Comparison of ENCODE assay signal across 9 cellular contexts in the genomic region with DNA sequence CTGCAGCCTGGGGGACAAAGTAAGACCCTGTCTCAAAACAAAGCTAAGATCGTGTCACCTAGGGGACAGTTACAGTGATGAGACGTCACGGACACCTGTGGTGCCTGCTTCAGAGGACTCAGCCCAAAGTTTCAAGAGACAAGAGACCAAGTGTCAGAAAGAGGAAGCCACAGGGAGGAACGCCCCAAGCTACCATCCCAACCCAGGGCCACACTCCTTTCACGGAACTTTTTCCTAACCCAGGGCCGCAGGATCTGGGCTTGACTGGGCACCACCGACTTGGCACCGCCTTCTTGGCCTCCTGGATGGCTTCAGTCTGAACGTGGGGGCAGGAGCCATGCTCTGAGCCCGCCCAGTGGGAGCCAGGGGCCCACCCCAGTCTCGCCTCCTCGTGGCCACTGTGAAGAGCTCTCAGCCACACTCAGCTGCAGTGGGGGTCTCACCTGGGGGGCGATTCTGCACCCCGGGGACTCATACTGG. TPM values are rescaled to one million over a fixed set of nuclear protein-coding genes. Genes with fewer than 3 reads are reported as not detected.
A peak's percentile ranks its signal among the peaks of the same experiment; 100 is the strongest.
DNase-seq lines count a peak whose midpoint lies in the region; ATAC-seq, FAIRE-seq and TF ChIP-seq lines count a peak whose summit lies in the region.
"Had no signal": no experiment of that assay in that cellular context is flagged by ENCODE, and none has a peak within 500 bp of the region (broad histone marks: within the 10 kb centered on the region; RNA-seq: fewer than 3 reads in every experiment).

No MANE protein-coding gene starts in this region.

- no peak overlapping the region for H3K27ac ChIP-seq in Panc1 (ENCODE audit: low read length)
- H3K27ac ChIP-seq: cardiac muscle cell had no signal

- no peak overlapping the region for H3K4me3 ChIP-seq in Panc1 (ENCODE audit: low read depth in 2 of 2, low read length in 2 of 2)
- H3K4me3 ChIP-seq: cardiac muscle cell had no signal

- CTCF ChIA-PET in Panc1 (lab: Charles Lee): interaction anchor here (0.6 kb wide), 1 partner anchor 233 kb away, joined by 3 read pairs; no protein-coding TSS in a partner anchor

- FAIRE-seq in H54 (lab: Jason Lieb, UNC): no peak

- POLR2A ChIA-PET in Panc1 (lab: Charles Lee): no interaction called here

- BruUV-seq in Panc1 (replicated peaks; lab: Mats Ljungman, UMichigan): no TSS peak

- ATAC-seq in Panc1 (peak; percentile 11; the same call in 1 of the 2 replicates), left ventricle myocardium superior (peak; percentile 3)

- H3K9me3 ChIP-seq in Panc1 (ENCODE audit: control insufficient read depth, insufficient read depth, low read depth, low read length): no peaks in the 10 kb centered on the region

- in situ Hi-C loops in Panc1 (cut with HindIII; ENCODE audit: low pct_unique_long_range_greater_than_20kb, low sequenced_read_pairs): no loop called here

- H3K36me3 ChIP-seq in Panc1 (ENCODE audit: control insufficient read depth, insufficient read depth, low read length): no peaks in the 10 kb centered on the region
- H3K36me3 ChIP-seq: cardiac muscle cell had no signal

- DNase-seq in stimulated activated CD4-positive, alpha-beta T cell treated with anti-CD3 and anti-CD28 coated beads, Interleukin-15, amount 100 ng/mL, for 24 hours: peak; percentile 35
- DNase-seq in stimulated activated CD4-positive, alpha-beta T cell treated with anti-CD3 and anti-CD28 coated beads, Interleukin-4, amount 100 ng/mL, for 1 hour: no peak
- no peak for DNase-seq in Panc1 (ENCODE audit: low read depth, low spot score)
- no peak for DNase-seq in left ventricle myocardium superior
- no peak for DNase-seq in NCI-H146 treated with DMSO at 0.1 percent for 48 hours (lab: John Stamatoyannopoulos, UW; ENCODE audit: unreplicated experiment)
- no peak for DNase-seq in NCI-H128 (lab: John Stamatoyannopoulos, UW; ENCODE audit: unreplicated experiment)
- no peak for DNase-seq in H54 (ENCODE audit: insufficient read length, low spot score)
- no peak for DNase-seq in NK-92 (lab: John Stamatoyannopoulos, UW; ENCODE audit: unreplicated experiment)

- no peak for TF ChIP-seq CTCF in Panc1 (IDR thresholded peaks at IDR 0.05)

- intact Hi-C loops in Panc1 (cut with micrococcal nuclease; ENCODE audit: unreplicated experiment) (no loop called here), left ventricle myocardium superior (cut with micrococcal nuclease) (no loop called here)

- no peak for TF ChIP-seq POLR2A in H54 (IDR thresholded peaks at IDR 0.05; ENCODE audit: low read depth, low read length)

- H3K27me3 ChIP-seq in Panc1 (ENCODE audit: control insufficient read depth, insufficient read depth, low read length): no peaks in the 10 kb centered on the region
- H3K27me3 ChIP-seq: cardiac muscle cell had no signal

- no peaks in the 10 kb centered on the region; the same call in 1 of the 2 replicates for H3K4me1 ChIP-seq in Panc1 (ENCODE audit: control insufficient read depth, insufficient read depth, low read length)

RNA-seq across cellular contexts. Expression of gene MOB3A, which starts 8.5 kb away (rescaled TPM):
- total RNA-seq in Panc1 (2021; ENCODE audit: unreplicated experiment): 36.3 TPM
- polyA plus RNA-seq in Panc1 (2012; ENCODE audit: insufficient read length): 21.0 TPM
- total RNA-seq in left ventricle myocardium superior: 17.5 TPM

RNA-seq across cellular contexts. Expression of gene IZUMO4, which starts 9.1 kb away (rescaled TPM):
- total RNA-seq in Panc1 (2021; ENCODE audit: unreplicated experiment) (5.4 TPM), left ventricle myocardium superior (1.9 TPM)
- 4.7 TPM for polyA plus RNA-seq in Panc1 (2012; ENCODE audit: insufficient read length)

RNA-seq across cellular contexts. Expression of gene MKNK2, which starts 36.6 kb away (rescaled TPM):
- total RNA-seq in Panc1 (2021; ENCODE audit: unreplicated experiment): 240 TPM
- 278 TPM for polyA plus RNA-seq in Panc1 (2012; ENCODE audit: insufficient read length)
- total RNA-seq in left ventricle myocardium superior: 272 TPM
